ENCODE assay signal across 17 cellular contexts in genomic region chr17:47219621-47220475, GRCh38. TPM values are rescaled to one million over a fixed set of nuclear protein-coding genes. Genes with fewer than 3 reads are reported as not detected.
DNase-seq lines count a peak whose midpoint lies in the region; ATAC-seq and TF ChIP-seq lines count a peak whose summit lies in the region.
"Had no signal": no experiment of that assay in that cellular context is flagged by ENCODE, and none has a peak within 500 bp of the region (broad histone marks: within the 10 kb centered on the region; RNA-seq: fewer than 3 reads in every experiment).

No MANE protein-coding gene starts in this region.

- no peak overlapping the region for H3K9ac ChIP-seq in SK-N-MC (ENCODE audit: insufficient read length)
- no peak overlapping the region for H3K9ac ChIP-seq in endodermal cell (ENCODE audit: extremely low read depth, low read length, poor library complexity, severe bottlenecking)
- no peak overlapping the region for H3K9ac ChIP-seq in MM.1S (ENCODE audit: low read length)

- no peaks in the 10 kb centered on the region for H3K79me2 ChIP-seq in MM.1S (ENCODE audit: low read length)

- no peaks in the 10 kb centered on the region for H3F3A ChIP-seq in MM.1S (ENCODE audit: insufficient read depth, low read length)

- H3K4me1 ChIP-seq in CD4-positive, alpha-beta memory T cell (ENCODE audit: insufficient read depth, low read length) = peaks cover 55% of the 10 kb centered on the region
- H3K4me1 ChIP-seq in endodermal cell (ENCODE audit: control insufficient read depth, insufficient read depth, low read length) (peaks cover 19% of the 10 kb centered on the region), MM.1S (ENCODE audit: low read length) (no peaks in the 10 kb centered on the region)

- H3K4me1 Mint-ChIP-seq in CD4-positive, alpha-beta memory T cell = peaks cover 15 to 51% (median 33%) of the 10 kb centered on the region in 4 donors
- H3K4me1 Mint-ChIP-seq in endodermal cell (peaks cover 28% of the 10 kb centered on the region), natural killer cell (peaks cover 32 to 42% of the 10 kb centered on the region in 2 donors)

- CTCF ChIA-PET in CD4-positive, alpha-beta memory T cell (lab: Charles Lee; ENCODE audit: partially characterized antibody) = interaction anchor here (0.9 to 2.0 kb wide), 2 partner anchors 10 to 11 kb away, joined by 4 to 12 read pairs; no protein-coding TSS in a partner anchor

- no peak for DNase-seq in CD4-positive, alpha-beta memory T cell
- no peak for DNase-seq in SK-N-MC (ENCODE audit: low read depth, low spot score)
- peak; percentile 54 for DNase-seq in endodermal cell
- no peak for DNase-seq in natural killer cell
- DNase-seq in HCEC 1CT = no peak
- DNase-seq in MM.1S = no peak
- no peak for DNase-seq in NOMO-1 (lab: John Stamatoyannopoulos, UW; ENCODE audit: unreplicated experiment in 2 of 2)
- DNase-seq: foreskin fibroblast, NCI-H1048, NCI-H2029, ovary, SHP77, sigmoid colon, WERI-Rb-1 had no signal

- no peak for ATAC-seq in natural killer cell

- no peaks in the 10 kb centered on the region for H3K36me3 Mint-ChIP-seq in CD4-positive, alpha-beta memory T cell
- H3K36me3 Mint-ChIP-seq in endodermal cell (ENCODE audit: low read depth) (peaks cover 10% of the 10 kb centered on the region), natural killer cell (no peaks in the 10 kb centered on the region)

- H2AFZ ChIP-seq in MM.1S (ENCODE audit: low read length) = no peak overlapping the region

- no peak for TF ChIP-seq CTCF in endodermal cell (conservative IDR thresholded peaks at IDR 0.05)
- TF ChIP-seq CTCF in natural killer cell (IDR thresholded peaks at IDR 0.05) = no peak
- no peak for TF ChIP-seq CTCF in MM.1S (IDR thresholded peaks at IDR 0.05; ENCODE audit: low read length)

- peak overlapping the region in 4 of 7 donors; percentile 9 to 77 (median 54) for H3K27ac Mint-ChIP-seq in CD4-positive, alpha-beta memory T cell
- H3K27ac Mint-ChIP-seq in endodermal cell = peak overlapping the region; percentile 53
- H3K27ac Mint-ChIP-seq in natural killer cell = peak overlapping the region; percentile 83 to 87

- peaks cover 0 to 4% (median 0%) of the 10 kb centered on the region in 8 donors for H3K9me3 Mint-ChIP-seq in CD4-positive, alpha-beta memory T cell
- H3K9me3 Mint-ChIP-seq in endodermal cell (peaks cover 14% of the 10 kb centered on the region), natural killer cell (no peaks in the 10 kb centered on the region)

- no peak overlapping the region for H3K27ac ChIP-seq in CD4-positive, alpha-beta memory T cell (ENCODE audit: low read depth, low read length)
- no peak overlapping the region for H3K27ac ChIP-seq in SK-N-MC
- no peak overlapping the region for H3K27ac ChIP-seq in endodermal cell (ENCODE audit: low read depth, low read length)
- no peak overlapping the region for H3K27ac ChIP-seq in MM.1S (ENCODE audit: low read length)
- H3K27ac ChIP-seq: HL-60, ovary, sigmoid colon, WERI-Rb-1 had no signal

- intact Hi-C loops in CD4-positive, alpha-beta memory T cell (cut with micrococcal nuclease) = no loop called here
- intact Hi-C loops in natural killer cell (cut with micrococcal nuclease) = loop anchor here (1.0 kb wide), 1 partner anchor 16 kb away; no protein-coding TSS in a partner anchor

- H3K4me3 ChIP-seq in CD4-positive, alpha-beta memory T cell (ENCODE audit: low read length in 2 of 2) = no peak overlapping the region
- H3K4me3 ChIP-seq in SK-N-MC (peak overlapping the region; percentile 34; the same call in 1 of the 2 replicates), endodermal cell (ENCODE audit: low read length) (no peak overlapping the region), MM.1S (ENCODE audit: low read length) (no peak overlapping the region)
- H3K4me3 ChIP-seq: ovary, sigmoid colon had no signal

- POLR2A ChIA-PET in CD4-positive, alpha-beta memory T cell (lab: Charles Lee; ENCODE audit: partially characterized antibody) = interaction anchor here (1.6 to 3.8 kb wide), 2 partner anchors 15 to 30 kb away, joined by 5 to 35 read pairs; partner anchors contain the start of gene CDC27

- H3K4me2 ChIP-seq in MM.1S (ENCODE audit: low read depth, low read length) = no peak overlapping the region

- peak overlapping the region in 4 of 8 donors; percentile 12 to 52 (median 36) for H3K4me3 Mint-ChIP-seq in CD4-positive, alpha-beta memory T cell
- H3K4me3 Mint-ChIP-seq in endodermal cell (no peak overlapping the region), natural killer cell (peak overlapping the region; percentile 81)

- no peaks in the 10 kb centered on the region for H4K20me1 ChIP-seq in MM.1S (ENCODE audit: insufficient read depth, low read length)

- H3K27me3 ChIP-seq in CD4-positive, alpha-beta memory T cell (ENCODE audit: insufficient read depth, low read length) = no peaks in the 10 kb centered on the region
- no peaks in the 10 kb centered on the region for H3K27me3 ChIP-seq in endodermal cell (ENCODE audit: control insufficient read depth, insufficient read depth, low read length, poor library complexity, severe bottlenecking)
- no peaks in the 10 kb centered on the region for H3K27me3 ChIP-seq in MM.1S (replicated peaks; ENCODE audit: insufficient read depth, low read length)
- H3K27me3 ChIP-seq: ovary, sigmoid colon had no signal

- H3K36me3 ChIP-seq in CD4-positive, alpha-beta memory T cell (ENCODE audit: insufficient read depth, low read length) = no peaks in the 10 kb centered on the region
- H3K36me3 ChIP-seq in SK-N-MC (ENCODE audit: insufficient read depth, low read length) (no peaks in the 10 kb centered on the region), endodermal cell (ENCODE audit: control insufficient read depth, insufficient read depth, low read length) (peaks cover 24% of the 10 kb centered on the region), MM.1S (replicated peaks; ENCODE audit: insufficient read depth, low read length) (no peaks in the 10 kb centered on the region)
- H3K36me3 ChIP-seq: ovary, sigmoid colon, WERI-Rb-1 had no signal

- no peaks in the 10 kb centered on the region for H3K27me3 Mint-ChIP-seq in CD4-positive, alpha-beta memory T cell
- peaks cover 25% of the 10 kb centered on the region for H3K27me3 Mint-ChIP-seq in endodermal cell (ENCODE audit: insufficient read depth)
- no peaks in the 10 kb centered on the region for H3K27me3 Mint-ChIP-seq in natural killer cell (ENCODE audit: low read depth in 2 of 2)

- no peaks in the 10 kb centered on the region for H3K9me2 ChIP-seq in MM.1S (replicated peaks; ENCODE audit: insufficient read depth, low read length)

- no peaks in the 10 kb centered on the region for H3K9me3 ChIP-seq in CD4-positive, alpha-beta memory T cell (ENCODE audit: control insufficient read depth in 1 of 2, low read length in 2 of 2)
- H3K9me3 ChIP-seq in SK-N-MC (ENCODE audit: low read depth, low read length) = no peaks in the 10 kb centered on the region
- peaks cover 15% of the 10 kb centered on the region for H3K9me3 ChIP-seq in endodermal cell (ENCODE audit: control insufficient read depth, low read length)
- H3K9me3 ChIP-seq in MM.1S (replicated peaks; ENCODE audit: insufficient read depth, low read length) = no peaks in the 10 kb centered on the region
- H3K9me3 ChIP-seq: ovary, sigmoid colon had no signal

- WGBS in endodermal cell (ENCODE audit: insufficient coverage in 1 of 2, insufficient read length in 1 of 2), 2 experiments = 86 to 90% methylated on average over 12 to 21 of the region's 21 CpGs

RNA-seq across cellular contexts. Expression of gene MYL4, which starts 10.7 kb away (rescaled TPM):
- total RNA-seq in CD4-positive, alpha-beta memory T cell = not detected
- polyA plus RNA-seq in CD4-positive, alpha-beta memory T cell = not detected
- 10 to 100 TPM; 15.5 to 20.0 TPM for total RNA-seq in endodermal cell
- 26.9 TPM for polyA plus RNA-seq in endodermal cell (2013, experiment 1 of 2)
- polyA plus RNA-seq in endodermal cell (2013, experiment 2 of 2) = 27.9 TPM
- under 1 TPM in 1 of 3 donors, not detected in 2; 0.33 TPM for total RNA-seq in natural killer cell
- total RNA-seq: G401, mononuclear cell had no signal

RNA-seq across cellular contexts. Expression of gene CDC27, which starts 30.8 kb away (rescaled TPM):
- 10 to 100 TPM; 60.2 to 73.4 TPM for total RNA-seq in CD4-positive, alpha-beta memory T cell
- polyA plus RNA-seq in CD4-positive, alpha-beta memory T cell = 100 to 1,000 TPM in 1 of 2 donors, 10 to 100 TPM in 1; 64.2 to 104 TPM
- total RNA-seq in endodermal cell = 100 to 1,000 TPM in 1 of 2 donors, 10 to 100 TPM in 1; 72.1 to 108 TPM
- 69.1 TPM for polyA plus RNA-seq in endodermal cell (2013, experiment 1 of 2)
- 73.7 TPM for polyA plus RNA-seq in endodermal cell (2013, experiment 2 of 2)
- 10 to 100 TPM; 77.3 to 87.3 (median 78.8) TPM for total RNA-seq in natural killer cell

RNA-seq across cellular contexts. Expression of gene ITGB3, which starts 33.8 kb away (rescaled TPM):
- total RNA-seq in CD4-positive, alpha-beta memory T cell = not detected
- polyA plus RNA-seq in CD4-positive, alpha-beta memory T cell = not detected
- total RNA-seq in endodermal cell (under 1 TPM; 0.51 to 0.73 TPM), natural killer cell (10 to 100 TPM in 2 of 3 donors, 1 to 10 TPM in 1; 4.2 to 30.6 (median 11.6) TPM)
- polyA plus RNA-seq in endodermal cell (2013, experiment 1 of 2) = 0.18 TPM
- 0.33 TPM for polyA plus RNA-seq in endodermal cell (2013, experiment 2 of 2)
- total RNA-seq: G401 had no signal

Comparison
In these comparisons a context has a peak if more than half of its experiments do, and no peak if none do; other contexts are left out.
1. RNA of gene MYL4, which starts 10.7 kb away (total RNA-seq): 15.5 to 20.0 TPM in endodermal cell; not detected in CD4-positive, alpha-beta memory T cell and 0.33 TPM in natural killer cell; every median in the first group is over 10 times any median in the second.
2. Peak in every context shown above with its lines, with median percentiles within 50 percentile points of each other: H3K27ac Mint-ChIP-seq.